ENCODE assay signal across 17 cellular contexts in genomic region chr5:119522841-119523240, GRCh38.
"Had no signal": no experiment of that assay in that cellular context is flagged by ENCODE, and none has a peak within 500 bp of the region (broad histone marks: within the 10 kb centered on the region; RNA-seq: fewer than 3 reads in every experiment).

No MANE protein-coding gene starts in this region.

- H3K4me3 ChIP-seq: smooth muscle cell, testis, transverse colon had no signal

- H3K9me3 ChIP-seq: testis had no signal

- H3K27ac Mint-ChIP-seq: dendritic cell treated with granulocyte-macrophage colony-stimulating factor and Interleukin-4, amounts not matched to agents 40 ng/mL and 50 ng/mL, for 4 days; immature natural killer cell; stimulated activated effector memory CD8-positive, alpha-beta T cell treated with anti-CD3 and anti-CD28 coated beads, Interleukin-12 subunit alpha, Interleukin-12 subunit beta, amount 100 ng/mL, for 72 hours had no signal

- H3K4me3 Mint-ChIP-seq: central memory CD8-positive, alpha-beta T cell; dendritic cell treated with granulocyte-macrophage colony-stimulating factor and Interleukin-4, amounts not matched to agents 40 ng/mL and 50 ng/mL, for 4 days; immature natural killer cell; naive B cell; stimulated activated effector memory CD8-positive, alpha-beta T cell treated with anti-CD3 and anti-CD28 coated beads, Interleukin-12 subunit alpha, Interleukin-12 subunit beta, amount 100 ng/mL, for 72 hours had no signal

- H3K4me1 ChIP-seq: testis, transverse colon had no signal

- H3K27me3 Mint-ChIP-seq: central memory CD8-positive, alpha-beta T cell; dendritic cell treated with granulocyte-macrophage colony-stimulating factor and Interleukin-4, amounts not matched to agents 40 ng/mL and 50 ng/mL, for 4 days; naive B cell had no signal

- ATAC-seq: foreskin keratinocyte; left ventricle myocardium superior; right cardiac atrium; stimulated activated effector memory CD8-positive, alpha-beta T cell treated with anti-CD3 and anti-CD28 coated beads, Interleukin-12 subunit alpha, Interleukin-12 subunit beta, amount 100 ng/mL, for 72 hours; stimulated activated naive CD8-positive, alpha-beta T cell treated with anti-CD3 and anti-CD28 coated beads, Interleukin-15, Interleukin-2, amounts not matched to agents 100 U/mL and 50 U/mL, for 24 hours had no signal

- H3K27me3 ChIP-seq: foreskin keratinocyte, testis, transverse colon had no signal

- H3K27ac ChIP-seq: foreskin keratinocyte, testis, transverse colon had no signal

- DNase-seq: erythroblast; foreskin keratinocyte; immature natural killer cell; left ventricle myocardium superior; mesendoderm; naive B cell; posterior cingulate gyrus; right cardiac atrium; stimulated activated CD4-positive, alpha-beta T cell treated with anti-CD3 and anti-CD28 coated beads, Interleukin-4, amount 100 ng/mL, for 1 hour; stimulated activated CD8-positive, alpha-beta memory T cell treated with anti-CD3 and anti-CD28 coated beads, Interleukin-4, amount 100 ng/mL, for 48 hours; stimulated activated naive CD8-positive, alpha-beta T cell treated with anti-CD3 and anti-CD28 coated beads, Interleukin-15, Interleukin-2, amounts not matched to agents 100 U/mL and 50 U/mL, for 24 hours; testis; transverse colon had no signal

- H3K4me1 Mint-ChIP-seq: central memory CD8-positive, alpha-beta T cell; immature natural killer cell; stimulated activated effector memory CD8-positive, alpha-beta T cell treated with anti-CD3 and anti-CD28 coated beads, Interleukin-12 subunit alpha, Interleukin-12 subunit beta, amount 100 ng/mL, for 72 hours had no signal

- H3K9me3 Mint-ChIP-seq: dendritic cell treated with granulocyte-macrophage colony-stimulating factor and Interleukin-4, amounts not matched to agents 40 ng/mL and 50 ng/mL, for 4 days; immature natural killer cell had no signal
